ENCODE assay signal across 1 cellular context in the genomic region with DNA sequence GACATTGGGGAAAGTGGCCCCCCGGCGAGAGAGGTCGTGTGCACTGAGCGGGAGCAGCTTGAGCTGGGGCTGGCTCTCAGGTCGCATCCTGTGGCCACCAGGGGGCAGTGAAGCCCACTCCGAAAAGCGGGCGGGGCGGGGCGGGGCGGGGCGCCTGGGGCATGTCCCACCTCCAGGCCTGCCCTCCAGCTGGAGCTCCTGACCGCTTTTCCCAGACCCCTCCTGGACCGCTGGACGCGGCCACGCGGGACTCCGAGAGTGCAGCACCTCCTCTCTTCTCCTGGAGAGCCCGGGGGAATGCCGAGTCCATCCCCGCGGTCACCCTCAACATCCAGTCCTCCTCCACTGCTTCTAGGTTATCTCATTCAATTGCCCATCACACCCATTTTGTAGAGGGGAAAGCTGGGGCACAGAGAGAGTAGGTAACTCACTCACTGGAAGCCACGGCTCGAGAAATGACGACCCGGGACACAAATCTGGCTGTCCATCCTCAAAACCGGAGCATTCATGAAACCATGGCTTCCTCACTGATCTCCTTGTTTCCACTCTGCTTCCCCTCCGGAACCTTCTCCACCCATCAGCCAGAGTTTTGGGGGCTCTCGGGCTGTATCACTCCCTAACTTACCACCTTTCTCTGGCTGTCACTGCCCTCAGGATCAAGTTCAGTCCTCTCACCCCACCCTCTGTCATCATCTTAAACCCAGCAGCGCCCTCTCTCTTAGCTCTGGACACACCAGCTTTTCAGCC.
TF ChIP-seq lines count a peak whose summit lies in the region.

No MANE protein-coding gene starts in this region.

TF ChIP-seq in K562, 482 proteins besides CTCF, POLR2A, EP300 and RAD21 (continued from another document and continues in another):
- TF ChIP-seq, protein P1, sequence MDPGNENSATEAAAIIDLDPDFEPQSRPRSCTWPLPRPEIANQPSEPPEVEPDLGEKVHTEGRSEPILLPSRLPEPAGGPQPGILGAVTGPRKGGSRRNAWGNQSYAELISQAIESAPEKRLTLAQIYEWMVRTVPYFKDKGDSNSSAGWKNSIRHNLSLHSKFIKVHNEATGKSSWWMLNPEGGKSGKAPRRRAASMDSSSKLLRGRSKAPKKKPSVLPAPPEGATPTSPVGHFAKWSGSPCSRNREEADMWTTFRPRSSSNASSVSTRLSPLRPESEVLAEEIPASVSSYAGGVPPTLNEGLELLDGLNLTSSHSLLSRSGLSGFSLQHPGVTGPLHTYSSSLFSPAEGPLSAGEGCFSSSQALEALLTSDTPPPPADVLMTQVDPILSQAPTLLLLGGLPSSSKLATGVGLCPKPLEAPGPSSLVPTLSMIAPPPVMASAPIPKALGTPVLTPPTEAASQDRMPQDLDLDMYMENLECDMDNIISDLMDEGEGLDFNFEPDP (CRISPR knock-in tag; IDR thresholded peaks at IDR 0.05), result no peak
- TF ChIP-seq, protein P2, sequence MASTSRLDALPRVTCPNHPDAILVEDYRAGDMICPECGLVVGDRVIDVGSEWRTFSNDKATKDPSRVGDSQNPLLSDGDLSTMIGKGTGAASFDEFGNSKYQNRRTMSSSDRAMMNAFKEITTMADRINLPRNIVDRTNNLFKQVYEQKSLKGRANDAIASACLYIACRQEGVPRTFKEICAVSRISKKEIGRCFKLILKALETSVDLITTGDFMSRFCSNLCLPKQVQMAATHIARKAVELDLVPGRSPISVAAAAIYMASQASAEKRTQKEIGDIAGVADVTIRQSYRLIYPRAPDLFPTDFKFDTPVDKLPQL (IDR thresholded peaks at IDR 0.05; ENCODE audit: extremely low read depth, insufficient read length), result no peak
- TF ChIP-seq SMAD4 (CRISPR knock-in tag; conservative IDR thresholded peaks at IDR 0.05) (peak; percentile 67; the same call in 1 of the 2 replicates), RUNX1 (IDR thresholded peaks at IDR 0.05; ENCODE audit: low read depth) (no peak), NONO (IDR thresholded peaks at IDR 0.05; ENCODE audit: low read depth in 2 of 2, low read length in 1 of 2) (peak in 1 of 2 experiments; percentile 51; a peak in 1 of 4 replicates), BMI1 (IDR thresholded peaks at IDR 0.05; ENCODE audit: low read length) (no peak), KLF10 (CRISPR knock-in tag; IDR thresholded peaks at IDR 0.05) (peak; percentile 74; the same call in 1 of the 2 replicates), ZNF263 (CRISPR knock-in tag; IDR thresholded peaks at IDR 0.05; ENCODE audit: borderline replicate concordance) (peak; percentile 67; the same call in 1 of the 2 replicates), GTF2A2 (tag; IDR thresholded peaks at IDR 0.05) (no peak), ZNF41 (CRISPR knock-in tag; conservative IDR thresholded peaks at IDR 0.05) (no peak; the same call in 1 of the 2 replicates), POLR2AphosphoS2 (IDR thresholded peaks at IDR 0.05; ENCODE audit: low read length) (peak; percentile 94), SLC30A9 (CRISPR knock-in tag; IDR thresholded peaks at IDR 0.05) (no peak), ZFX (CRISPR knock-in tag; IDR thresholded peaks at IDR 0.05) (peak; percentile 45), L3MBTL2 (IDR thresholded peaks at IDR 0.05) (peak; percentile 80), ZNF561 (CRISPR knock-in tag; conservative IDR thresholded peaks at IDR 0.05) (no peak), POLR3A (IDR thresholded peaks at IDR 0.05; ENCODE audit: borderline replicate concordance, extremely low read depth, insufficient read depth, insufficient read length) (no peak), NCOA1 (IDR thresholded peaks at IDR 0.05; ENCODE audit: low read depth) (no peak), ZNF212 (CRISPR knock-in tag; IDR thresholded peaks at IDR 0.05) (no peak), ZNF444 (CRISPR knock-in tag; IDR thresholded peaks at IDR 0.05) (peak; percentile 70; the same call in 1 of the 2 replicates), CXXC5 (CRISPR knock-in tag; IDR thresholded peaks at IDR 0.05) (peak; percentile 60), GATAD2A (IDR thresholded peaks at IDR 0.05) (no peak), FOXM1 (IDR thresholded peaks at IDR 0.05; ENCODE audit: low read depth) (no peak), FOXM1 (CRISPR knock-in tag; IDR thresholded peaks at IDR 0.05; ENCODE audit: low read depth) (no peak), RBM22 (IDR thresholded peaks at IDR 0.05; ENCODE audit: low read depth, low read length, poor library complexity, severe bottlenecking) (peak; percentile 91), MAFG (tag; conservative IDR thresholded peaks at IDR 0.05) (no peak), HDAC1 (IDR thresholded peaks at IDR 0.05) (peak in 1 of 2 experiments; percentile 79; a peak in 1 of 4 replicates), PHF21A (IDR thresholded peaks at IDR 0.05; ENCODE audit: borderline replicate concordance, low read depth) (no peak), BRD4 (IDR thresholded peaks at IDR 0.05) (no peak)
- TF ChIP-seq, protein P3, sequence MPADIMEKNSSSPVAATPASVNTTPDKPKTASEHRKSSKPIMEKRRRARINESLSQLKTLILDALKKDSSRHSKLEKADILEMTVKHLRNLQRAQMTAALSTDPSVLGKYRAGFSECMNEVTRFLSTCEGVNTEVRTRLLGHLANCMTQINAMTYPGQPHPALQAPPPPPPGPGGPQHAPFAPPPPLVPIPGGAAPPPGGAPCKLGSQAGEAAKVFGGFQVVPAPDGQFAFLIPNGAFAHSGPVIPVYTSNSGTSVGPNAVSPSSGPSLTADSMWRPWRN (IDR thresholded peaks at IDR 0.05; ENCODE audit: low read depth), result no peak
- TF ChIP-seq, protein P4, sequence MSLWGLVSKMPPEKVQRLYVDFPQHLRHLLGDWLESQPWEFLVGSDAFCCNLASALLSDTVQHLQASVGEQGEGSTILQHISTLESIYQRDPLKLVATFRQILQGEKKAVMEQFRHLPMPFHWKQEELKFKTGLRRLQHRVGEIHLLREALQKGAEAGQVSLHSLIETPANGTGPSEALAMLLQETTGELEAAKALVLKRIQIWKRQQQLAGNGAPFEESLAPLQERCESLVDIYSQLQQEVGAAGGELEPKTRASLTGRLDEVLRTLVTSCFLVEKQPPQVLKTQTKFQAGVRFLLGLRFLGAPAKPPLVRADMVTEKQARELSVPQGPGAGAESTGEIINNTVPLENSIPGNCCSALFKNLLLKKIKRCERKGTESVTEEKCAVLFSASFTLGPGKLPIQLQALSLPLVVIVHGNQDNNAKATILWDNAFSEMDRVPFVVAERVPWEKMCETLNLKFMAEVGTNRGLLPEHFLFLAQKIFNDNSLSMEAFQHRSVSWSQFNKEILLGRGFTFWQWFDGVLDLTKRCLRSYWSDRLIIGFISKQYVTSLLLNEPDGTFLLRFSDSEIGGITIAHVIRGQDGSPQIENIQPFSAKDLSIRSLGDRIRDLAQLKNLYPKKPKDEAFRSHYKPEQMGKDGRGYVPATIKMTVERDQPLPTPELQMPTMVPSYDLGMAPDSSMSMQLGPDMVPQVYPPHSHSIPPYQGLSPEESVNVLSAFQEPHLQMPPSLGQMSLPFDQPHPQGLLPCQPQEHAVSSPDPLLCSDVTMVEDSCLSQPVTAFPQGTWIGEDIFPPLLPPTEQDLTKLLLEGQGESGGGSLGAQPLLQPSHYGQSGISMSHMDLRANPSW (CRISPR knock-in tag; IDR thresholded peaks at IDR 0.05), result no peak
- TF ChIP-seq, protein P5, sequence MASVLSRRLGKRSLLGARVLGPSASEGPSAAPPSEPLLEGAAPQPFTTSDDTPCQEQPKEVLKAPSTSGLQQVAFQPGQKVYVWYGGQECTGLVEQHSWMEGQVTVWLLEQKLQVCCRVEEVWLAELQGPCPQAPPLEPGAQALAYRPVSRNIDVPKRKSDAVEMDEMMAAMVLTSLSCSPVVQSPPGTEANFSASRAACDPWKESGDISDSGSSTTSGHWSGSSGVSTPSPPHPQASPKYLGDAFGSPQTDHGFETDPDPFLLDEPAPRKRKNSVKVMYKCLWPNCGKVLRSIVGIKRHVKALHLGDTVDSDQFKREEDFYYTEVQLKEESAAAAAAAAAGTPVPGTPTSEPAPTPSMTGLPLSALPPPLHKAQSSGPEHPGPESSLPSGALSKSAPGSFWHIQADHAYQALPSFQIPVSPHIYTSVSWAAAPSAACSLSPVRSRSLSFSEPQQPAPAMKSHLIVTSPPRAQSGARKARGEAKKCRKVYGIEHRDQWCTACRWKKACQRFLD (CRISPR knock-in tag; IDR thresholded peaks at IDR 0.05), result peak; percentile 20; the same call in 1 of the 2 replicates
- TF ChIP-seq, protein P6, sequence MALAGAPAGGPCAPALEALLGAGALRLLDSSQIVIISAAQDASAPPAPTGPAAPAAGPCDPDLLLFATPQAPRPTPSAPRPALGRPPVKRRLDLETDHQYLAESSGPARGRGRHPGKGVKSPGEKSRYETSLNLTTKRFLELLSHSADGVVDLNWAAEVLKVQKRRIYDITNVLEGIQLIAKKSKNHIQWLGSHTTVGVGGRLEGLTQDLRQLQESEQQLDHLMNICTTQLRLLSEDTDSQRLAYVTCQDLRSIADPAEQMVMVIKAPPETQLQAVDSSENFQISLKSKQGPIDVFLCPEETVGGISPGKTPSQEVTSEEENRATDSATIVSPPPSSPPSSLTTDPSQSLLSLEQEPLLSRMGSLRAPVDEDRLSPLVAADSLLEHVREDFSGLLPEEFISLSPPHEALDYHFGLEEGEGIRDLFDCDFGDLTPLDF (CRISPR knock-in tag; IDR thresholded peaks at IDR 0.05), result no peak
- TF ChIP-seq, protein P7, sequence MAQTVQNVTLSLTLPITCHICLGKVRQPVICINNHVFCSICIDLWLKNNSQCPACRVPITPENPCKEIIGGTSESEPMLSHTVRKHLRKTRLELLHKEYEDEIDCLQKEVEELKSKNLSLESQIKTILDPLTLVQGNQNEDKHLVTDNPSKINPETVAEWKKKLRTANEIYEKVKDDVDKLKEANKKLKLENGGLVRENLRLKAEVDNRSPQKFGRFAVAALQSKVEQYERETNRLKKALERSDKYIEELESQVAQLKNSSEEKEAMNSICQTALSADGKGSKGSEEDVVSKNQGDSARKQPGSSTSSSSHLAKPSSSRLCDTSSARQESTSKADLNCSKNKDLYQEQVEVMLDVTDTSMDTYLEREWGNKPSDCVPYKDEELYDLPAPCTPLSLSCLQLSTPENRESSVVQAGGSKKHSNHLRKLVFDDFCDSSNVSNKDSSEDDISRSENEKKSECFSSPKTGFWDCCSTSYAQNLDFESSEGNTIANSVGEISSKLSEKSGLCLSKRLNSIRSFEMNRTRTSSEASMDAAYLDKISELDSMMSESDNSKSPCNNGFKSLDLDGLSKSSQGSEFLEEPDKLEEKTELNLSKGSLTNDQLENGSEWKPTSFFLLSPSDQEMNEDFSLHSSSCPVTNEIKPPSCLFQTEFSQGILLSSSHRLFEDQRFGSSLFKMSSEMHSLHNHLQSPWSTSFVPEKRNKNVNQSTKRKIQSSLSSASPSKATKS (CRISPR knock-in tag; IDR thresholded peaks at IDR 0.05), result peak; percentile 67; the same call in 1 of the 2 replicates
- TF ChIP-seq, protein P8, sequence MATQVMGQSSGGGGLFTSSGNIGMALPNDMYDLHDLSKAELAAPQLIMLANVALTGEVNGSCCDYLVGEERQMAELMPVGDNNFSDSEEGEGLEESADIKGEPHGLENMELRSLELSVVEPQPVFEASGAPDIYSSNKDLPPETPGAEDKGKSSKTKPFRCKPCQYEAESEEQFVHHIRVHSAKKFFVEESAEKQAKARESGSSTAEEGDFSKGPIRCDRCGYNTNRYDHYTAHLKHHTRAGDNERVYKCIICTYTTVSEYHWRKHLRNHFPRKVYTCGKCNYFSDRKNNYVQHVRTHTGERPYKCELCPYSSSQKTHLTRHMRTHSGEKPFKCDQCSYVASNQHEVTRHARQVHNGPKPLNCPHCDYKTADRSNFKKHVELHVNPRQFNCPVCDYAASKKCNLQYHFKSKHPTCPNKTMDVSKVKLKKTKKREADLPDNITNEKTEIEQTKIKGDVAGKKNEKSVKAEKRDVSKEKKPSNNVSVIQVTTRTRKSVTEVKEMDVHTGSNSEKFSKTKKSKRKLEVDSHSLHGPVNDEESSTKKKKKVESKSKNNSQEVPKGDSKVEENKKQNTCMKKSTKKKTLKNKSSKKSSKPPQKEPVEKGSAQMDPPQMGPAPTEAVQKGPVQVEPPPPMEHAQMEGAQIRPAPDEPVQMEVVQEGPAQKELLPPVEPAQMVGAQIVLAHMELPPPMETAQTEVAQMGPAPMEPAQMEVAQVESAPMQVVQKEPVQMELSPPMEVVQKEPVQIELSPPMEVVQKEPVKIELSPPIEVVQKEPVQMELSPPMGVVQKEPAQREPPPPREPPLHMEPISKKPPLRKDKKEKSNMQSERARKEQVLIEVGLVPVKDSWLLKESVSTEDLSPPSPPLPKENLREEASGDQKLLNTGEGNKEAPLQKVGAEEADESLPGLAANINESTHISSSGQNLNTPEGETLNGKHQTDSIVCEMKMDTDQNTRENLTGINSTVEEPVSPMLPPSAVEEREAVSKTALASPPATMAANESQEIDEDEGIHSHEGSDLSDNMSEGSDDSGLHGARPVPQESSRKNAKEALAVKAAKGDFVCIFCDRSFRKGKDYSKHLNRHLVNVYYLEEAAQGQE (CRISPR knock-in tag; IDR thresholded peaks at IDR 0.05; ENCODE audit: low read depth), result peak; percentile 64; the same call in 1 of the 2 replicates
- TF ChIP-seq, protein P9, sequence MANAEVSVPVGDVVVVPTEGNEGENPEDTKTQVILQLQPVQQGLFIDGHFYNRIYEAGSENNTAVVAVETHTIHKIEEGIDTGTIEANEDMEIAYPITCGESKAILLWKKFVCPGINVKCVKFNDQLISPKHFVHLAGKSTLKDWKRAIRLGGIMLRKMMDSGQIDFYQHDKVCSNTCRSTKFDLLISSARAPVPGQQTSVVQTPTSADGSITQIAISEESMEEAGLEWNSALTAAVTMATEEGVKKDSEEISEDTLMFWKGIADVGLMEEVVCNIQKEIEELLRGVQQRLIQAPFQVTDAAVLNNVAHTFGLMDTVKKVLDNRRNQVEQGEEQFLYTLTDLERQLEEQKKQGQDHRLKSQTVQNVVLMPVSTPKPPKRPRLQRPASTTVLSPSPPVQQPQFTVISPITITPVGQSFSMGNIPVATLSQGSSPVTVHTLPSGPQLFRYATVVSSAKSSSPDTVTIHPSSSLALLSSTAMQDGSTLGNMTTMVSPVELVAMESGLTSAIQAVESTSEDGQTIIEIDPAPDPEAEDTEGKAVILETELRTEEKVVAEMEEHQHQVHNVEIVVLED (CRISPR knock-in tag; IDR thresholded peaks at IDR 0.05), result no peak
- TF ChIP-seq, protein P10, sequence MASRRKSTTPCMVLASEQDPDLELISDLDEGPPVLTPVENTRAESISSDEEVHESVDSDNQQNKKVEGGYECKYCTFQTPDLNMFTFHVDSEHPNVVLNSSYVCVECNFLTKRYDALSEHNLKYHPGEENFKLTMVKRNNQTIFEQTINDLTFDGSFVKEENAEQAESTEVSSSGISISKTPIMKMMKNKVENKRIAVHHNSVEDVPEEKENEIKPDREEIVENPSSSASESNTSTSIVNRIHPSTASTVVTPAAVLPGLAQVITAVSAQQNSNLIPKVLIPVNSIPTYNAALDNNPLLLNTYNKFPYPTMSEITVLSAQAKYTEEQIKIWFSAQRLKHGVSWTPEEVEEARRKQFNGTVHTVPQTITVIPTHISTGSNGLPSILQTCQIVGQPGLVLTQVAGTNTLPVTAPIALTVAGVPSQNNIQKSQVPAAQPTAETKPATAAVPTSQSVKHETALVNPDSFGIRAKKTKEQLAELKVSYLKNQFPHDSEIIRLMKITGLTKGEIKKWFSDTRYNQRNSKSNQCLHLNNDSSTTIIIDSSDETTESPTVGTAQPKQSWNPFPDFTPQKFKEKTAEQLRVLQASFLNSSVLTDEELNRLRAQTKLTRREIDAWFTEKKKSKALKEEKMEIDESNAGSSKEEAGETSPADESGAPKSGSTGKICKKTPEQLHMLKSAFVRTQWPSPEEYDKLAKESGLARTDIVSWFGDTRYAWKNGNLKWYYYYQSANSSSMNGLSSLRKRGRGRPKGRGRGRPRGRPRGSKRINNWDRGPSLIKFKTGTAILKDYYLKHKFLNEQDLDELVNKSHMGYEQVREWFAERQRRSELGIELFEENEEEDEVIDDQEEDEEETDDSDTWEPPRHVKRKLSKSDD (conservative IDR thresholded peaks at IDR 0.05; ENCODE audit: low read length), result no peak
- TF ChIP-seq, protein P11, sequence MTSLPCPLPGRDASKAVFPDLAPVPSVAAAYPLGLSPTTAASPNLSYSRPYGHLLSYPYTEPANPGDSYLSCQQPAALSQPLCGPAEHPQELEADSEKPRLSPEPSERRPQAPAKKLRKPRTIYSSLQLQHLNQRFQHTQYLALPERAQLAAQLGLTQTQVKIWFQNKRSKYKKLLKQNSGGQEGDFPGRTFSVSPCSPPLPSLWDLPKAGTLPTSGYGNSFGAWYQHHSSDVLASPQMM (CRISPR knock-in tag; IDR thresholded peaks at IDR 0.05), result peak; percentile 61; the same call in 1 of the 2 replicates
